8 cellular contexts compared by ENCODE assay signal in genomic region chr20:25249198-25249931, GRCh38. TPM values are rescaled to one million over a fixed set of nuclear protein-coding genes. Genes with fewer than 3 reads are reported as not detected.
DNase-seq lines count a peak whose midpoint lies in the region; ATAC-seq and TF ChIP-seq lines count a peak whose summit lies in the region.

No MANE protein-coding gene starts in this region.

- CTCF ChIA-PET in activated CD8-positive, alpha-beta T cell treated with anti-CD3 and anti-CD28 coated beads, Interleukin-2, amount 10 ng/mL, durations not matched to agents 7 days and 5 days (lab: Charles Lee) = interaction anchor here (1.5 to 4.0 kb wide), 4 partner anchors 10 to 150 kb away, joined by 3 to 23 read pairs (median 10); no protein-coding TSS in a partner anchor

- H3K4me1 Mint-ChIP-seq in activated T-cell treated with anti-CD3 and anti-CD28 coated beads, Interleukin-2, amount 50 U/mL, for 24 hours (ENCODE audit: low read depth) = peaks cover 71% of the 10 kb centered on the region
- peaks cover 48% of the 10 kb centered on the region for H3K4me1 Mint-ChIP-seq in activated CD8-positive, alpha-beta T cell treated with anti-CD3 and anti-CD28 coated beads, Interleukin-2, amount 10 ng/mL, durations not matched to agents 7 days and 5 days (ENCODE audit: low read depth)

- WGBS in hepatocyte (ENCODE audit: low lambda C conversion rate, missing lambda C conversion rate) = 67% methylated on average over 9 of the region's 9 CpGs

- H3K79me2 ChIP-seq in hepatocyte = peaks cover 57% of the 10 kb centered on the region

- H3K36me3 ChIP-seq in hepatocyte (replicated peaks; ENCODE audit: insufficient read depth, low read depth) = no peaks in the 10 kb centered on the region

- H3K4me3 ChIP-seq in hepatocyte = peak overlapping the region; percentile 95

- no peaks in the 10 kb centered on the region for H3K9me2 ChIP-seq in hepatocyte (replicated peaks; ENCODE audit: insufficient read depth)

- peaks cover 28% of the 10 kb centered on the region for H3K36me3 Mint-ChIP-seq in activated T-cell treated with anti-CD3 and anti-CD28 coated beads, Interleukin-2, amount 50 U/mL, for 24 hours (ENCODE audit: low read depth)
- peaks cover 10% of the 10 kb centered on the region for H3K36me3 Mint-ChIP-seq in activated CD8-positive, alpha-beta T cell treated with anti-CD3 and anti-CD28 coated beads, Interleukin-2, amount 10 ng/mL, durations not matched to agents 7 days and 5 days (ENCODE audit: low read depth)

- ATAC-seq in activated CD8-positive, alpha-beta T cell treated with anti-CD3 and anti-CD28 coated beads, Interleukin-2, amount 10 ng/mL, durations not matched to agents 7 days and 5 days = no peak
- ATAC-seq in GM19463 (IDR thresholded peaks at IDR 0.05; ENCODE audit: unreplicated experiment) = no peak

- TF ChIP-seq CTCF in hepatocyte (IDR thresholded peaks at IDR 0.05; ENCODE audit: poor library complexity) = no peak

- H4K20me1 ChIP-seq in hepatocyte (ENCODE audit: insufficient read depth, poor library complexity, severe bottlenecking) = peaks cover 10% of the 10 kb centered on the region

- no peak for DNase-seq in activated T-cell treated with anti-CD3 and anti-CD28 coated beads, Interleukin-2, amount 50 U/mL, for 24 hours
- no peak for DNase-seq in activated T-cell treated with anti-CD3 and anti-CD28 coated beads, Interleukin-2, amount 50 U/mL, for 48 hours
- no peak for DNase-seq in activated CD8-positive, alpha-beta T cell treated with anti-CD3 and anti-CD28 coated beads, Interleukin-2, amount 10 ng/mL, durations not matched to agents 7 days and 5 days
- peak; percentile 3 for DNase-seq in hepatocyte (ENCODE audit: low spot score)
- peak in 14 of 49 donors; percentile 7 to 56 (median 32) for DNase-seq in substantia nigra (lab: John Stamatoyannopoulos, UW)
- no peak for DNase-seq in stimulated activated CD8-positive, alpha-beta memory T cell treated with anti-CD3 and anti-CD28 coated beads, Interleukin-4, amount 100 ng/mL, for 48 hours
- DNase-seq in epidermal melanocyte (ENCODE audit: insufficient read length, low spot score) = no peak

- no peaks in the 10 kb centered on the region for H3K27me3 ChIP-seq in hepatocyte

- H3K9me3 Mint-ChIP-seq in activated T-cell treated with anti-CD3 and anti-CD28 coated beads, Interleukin-2, amount 50 U/mL, for 24 hours = no peaks in the 10 kb centered on the region
- no peaks in the 10 kb centered on the region for H3K9me3 Mint-ChIP-seq in activated CD8-positive, alpha-beta T cell treated with anti-CD3 and anti-CD28 coated beads, Interleukin-2, amount 10 ng/mL, durations not matched to agents 7 days and 5 days (ENCODE audit: insufficient read depth)

- H3K27ac ChIP-seq in hepatocyte (peak overlapping the region; percentile 95), substantia nigra (ENCODE audit: low read depth, low read length, poor library complexity, severe bottlenecking) (peak overlapping the region; percentile 17)

- H3K4me1 ChIP-seq in hepatocyte (ENCODE audit: insufficient read depth) = peaks cover 32% of the 10 kb centered on the region

- no peak overlapping the region for H2AFZ ChIP-seq in hepatocyte

- peak overlapping the region; percentile 83 for H3K27ac Mint-ChIP-seq in activated T-cell treated with anti-CD3 and anti-CD28 coated beads, Interleukin-2, amount 50 U/mL, for 24 hours
- peak overlapping the region; percentile 82 for H3K27ac Mint-ChIP-seq in activated CD8-positive, alpha-beta T cell treated with anti-CD3 and anti-CD28 coated beads, Interleukin-2, amount 10 ng/mL, durations not matched to agents 7 days and 5 days

- POLR2A ChIA-PET in activated CD8-positive, alpha-beta T cell treated with anti-CD3 and anti-CD28 coated beads, Interleukin-2, amount 10 ng/mL, durations not matched to agents 7 days and 5 days (lab: Charles Lee) = interaction anchor here (1.5 to 2.3 kb wide), 3 partner anchors 43 to 158 kb away, joined by 3 to 11 read pairs (median 5); partner anchors contain the start of genes ENTPD6 and GINS1

- H3K27me3 Mint-ChIP-seq in activated T-cell treated with anti-CD3 and anti-CD28 coated beads, Interleukin-2, amount 50 U/mL, for 24 hours = peaks cover 5% of the 10 kb centered on the region
- peaks cover 13% of the 10 kb centered on the region for H3K27me3 Mint-ChIP-seq in activated CD8-positive, alpha-beta T cell treated with anti-CD3 and anti-CD28 coated beads, Interleukin-2, amount 10 ng/mL, durations not matched to agents 7 days and 5 days (ENCODE audit: low read depth)

- H3K4me2 ChIP-seq in hepatocyte = peak overlapping the region; percentile 99

- H3K9me3 ChIP-seq in hepatocyte (ENCODE audit: low read depth) = no peaks in the 10 kb centered on the region

- peak overlapping the region; percentile 87 for H3K4me3 Mint-ChIP-seq in activated T-cell treated with anti-CD3 and anti-CD28 coated beads, Interleukin-2, amount 50 U/mL, for 24 hours
- H3K4me3 Mint-ChIP-seq in activated CD8-positive, alpha-beta T cell treated with anti-CD3 and anti-CD28 coated beads, Interleukin-2, amount 10 ng/mL, durations not matched to agents 7 days and 5 days = peak overlapping the region; percentile 92

RNA-seq across cellular contexts. Expression of gene PYGB, which starts 1.5 kb away (rescaled TPM):
- 10 to 100 TPM; 33.9 TPM for total RNA-seq in activated CD8-positive, alpha-beta T cell treated with anti-CD3 and anti-CD28 coated beads, Interleukin-2, amount 10 ng/mL, durations not matched to agents 7 days and 5 days
- 52.0 and 61.1 TPM in 2 replicates for total RNA-seq in hepatocyte
- polyA plus RNA-seq in hepatocyte = 35.0 and 45.3 TPM in 2 replicates

RNA-seq across cellular contexts. Expression of gene ENTPD6, which starts 53.9 kb away (rescaled TPM):
- total RNA-seq in activated CD8-positive, alpha-beta T cell treated with anti-CD3 and anti-CD28 coated beads, Interleukin-2, amount 10 ng/mL, durations not matched to agents 7 days and 5 days = 10 to 100 TPM; 31.9 TPM
- total RNA-seq in hepatocyte = 58.1 and 80.4 TPM in 2 replicates
- polyA plus RNA-seq in hepatocyte = 87.1 and 92.0 TPM in 2 replicates
